Comparison of ENCODE assay signal across 9 cellular contexts in the genomic region with DNA sequence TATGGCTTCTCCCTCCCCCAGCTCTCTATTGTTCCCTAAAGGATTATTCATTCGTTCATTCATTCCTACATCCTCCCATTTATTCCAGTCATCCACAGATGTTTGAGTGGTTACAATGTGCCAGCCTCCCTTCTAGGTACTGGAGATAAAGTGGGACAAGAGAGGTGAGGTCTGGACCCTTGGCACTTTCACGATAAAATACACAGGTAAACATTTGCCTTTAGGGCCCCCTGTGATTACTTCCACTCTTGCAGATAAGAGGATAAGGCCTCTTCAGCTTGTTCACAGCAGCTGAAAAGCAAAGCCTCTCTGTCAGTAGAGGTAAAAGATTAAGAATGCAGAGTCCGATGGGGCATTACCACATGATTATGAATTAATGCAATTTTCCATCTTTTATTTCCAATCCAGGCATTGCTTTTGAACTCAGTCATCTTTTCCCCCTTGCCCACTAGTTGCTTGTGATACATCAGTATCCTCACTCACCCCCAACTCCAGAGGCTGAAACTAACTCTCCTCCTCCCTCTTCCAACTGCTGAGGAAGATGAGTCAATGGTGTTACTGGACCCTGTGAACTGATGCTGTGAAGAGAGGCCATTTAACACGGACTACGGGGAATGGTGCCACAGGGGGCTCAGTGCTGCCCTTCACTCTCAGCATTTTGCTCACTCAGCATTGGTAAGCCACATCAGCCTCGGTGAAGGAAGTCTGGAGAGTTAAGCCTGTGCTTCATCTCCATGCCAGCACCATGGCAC.
A peak's percentile ranks its signal among the peaks of the same experiment; 100 is the strongest.
DNase-seq lines count a peak whose midpoint lies in the region; ATAC-seq and TF ChIP-seq lines count a peak whose summit lies in the region.
"Had no signal": no experiment of that assay in that cellular context is flagged by ENCODE, and none has a peak within 500 bp of the region (broad histone marks: within the 10 kb centered on the region; RNA-seq: fewer than 3 reads in every experiment).

No MANE protein-coding gene starts in this region.

- H3K9me3 Mint-ChIP-seq in stimulated activated naive CD8-positive, alpha-beta T cell treated with anti-CD3 and anti-CD28 coated beads, Interleukin-15, Interleukin-2, amounts not matched to agents 100 ng/mL and 50 ng/mL, for 24 hours, result peaks cover 19% of the 10 kb centered on the region

- H3K4me1 ChIP-seq in HAP-1, result peaks cover 8% of the 10 kb centered on the region

- peaks cover 5% of the 10 kb centered on the region for H3K27me3 Mint-ChIP-seq in stimulated activated naive CD8-positive, alpha-beta T cell treated with anti-CD3 and anti-CD28 coated beads, Interleukin-15, Interleukin-2, amounts not matched to agents 100 ng/mL and 50 ng/mL, for 24 hours

- H3K9me3 ChIP-seq in HAP-1, result no peaks in the 10 kb centered on the region; the same call in 1 of the 2 replicates

- DNase-seq in stimulated activated naive CD8-positive, alpha-beta T cell treated with anti-CD3 and anti-CD28 coated beads, Interleukin-15, Interleukin-2, amounts not matched to agents 100 U/mL and 50 U/mL, for 24 hours, result no peak
- DNase-seq in NCI-H82 treated with DMSO at 0.1 percent for 48 hours (lab: John Stamatoyannopoulos, UW; ENCODE audit: unreplicated experiment), result peak; percentile 32
- peak; percentile 66 to 68 for DNase-seq in foreskin fibroblast
- DNase-seq in HAP-1 (ENCODE audit: low spot score in 2 of 2), result no peak
- DNase-seq in 8988T, result no peak
- DNase-seq in posterior cingulate gyrus, result no peak
- DNase-seq: activated CD4-positive, alpha-beta T cell treated with anti-CD3 and anti-CD28 coated beads, Interleukin-2, amount 50 U/mL, for 1 hour had no signal

- no peak for ATAC-seq in stimulated activated naive CD8-positive, alpha-beta T cell treated with anti-CD3 and anti-CD28 coated beads, Interleukin-15, Interleukin-2, amounts not matched to agents 100 U/mL and 50 U/mL, for 24 hours
- no peak for ATAC-seq in GM21423 (IDR thresholded peaks at IDR 0.05; ENCODE audit: unreplicated experiment)

- H3K36me3 Mint-ChIP-seq in stimulated activated naive CD8-positive, alpha-beta T cell treated with anti-CD3 and anti-CD28 coated beads, Interleukin-15, Interleukin-2, amounts not matched to agents 100 ng/mL and 50 ng/mL, for 24 hours (ENCODE audit: low read depth), result peaks cover 24% of the 10 kb centered on the region

- H3K4me3 ChIP-seq in foreskin fibroblast (ENCODE audit: low read depth in 1 of 2, low read length in 2 of 2) (no peak overlapping the region), HAP-1 (no peak overlapping the region)

- no peak overlapping the region for H3K27ac Mint-ChIP-seq in stimulated activated naive CD8-positive, alpha-beta T cell treated with anti-CD3 and anti-CD28 coated beads, Interleukin-15, Interleukin-2, amounts not matched to agents 100 ng/mL and 50 ng/mL, for 24 hours

- H3K36me3 ChIP-seq in HAP-1 (replicated peaks), result no peaks in the 10 kb centered on the region

- in situ Hi-C loops in HAP-1 (cut with MboI; ENCODE audit: low sequenced_read_pairs), result no loop called here

- intact Hi-C loops in posterior cingulate gyrus (cut with DNase I), result no loop called here

- H3K4me1 Mint-ChIP-seq in stimulated activated naive CD8-positive, alpha-beta T cell treated with anti-CD3 and anti-CD28 coated beads, Interleukin-15, Interleukin-2, amounts not matched to agents 100 ng/mL and 50 ng/mL, for 24 hours (ENCODE audit: low read depth), result peaks cover 53% of the 10 kb centered on the region

- peaks cover 7% of the 10 kb centered on the region; the same call in 1 of the 2 replicates for H3K27me3 ChIP-seq in HAP-1 (ENCODE audit: low read depth)

- H3K4me3 Mint-ChIP-seq in stimulated activated naive CD8-positive, alpha-beta T cell treated with anti-CD3 and anti-CD28 coated beads, Interleukin-15, Interleukin-2, amounts not matched to agents 100 ng/mL and 50 ng/mL, for 24 hours, result peak overlapping the region; percentile 92

- no peak for TF ChIP-seq CTCF in foreskin fibroblast (IDR thresholded peaks at IDR 0.05; ENCODE audit: low read depth, low read length)

Comparison
In these comparisons a context has a peak if more than half of its experiments do, and no peak if none do; other contexts are left out.
1. DNase-seq: peak in NCI-H82 treated with DMSO at 0.1 percent for 48 hours (single experiment) and foreskin fibroblast (2 of 2); none in stimulated activated naive CD8-positive, alpha-beta T cell treated with anti-CD3 and anti-CD28 coated beads, Interleukin-15, Interleukin-2, amounts not matched to agents 100 U/mL and 50 U/mL, for 24 hours (single experiment), HAP-1 (0 of 2), 8988T (single experiment) and posterior cingulate gyrus (0 of 10).